Comparison of ENCODE assay signal across 24 cellular contexts in genomic region chrX:41259516-41259915, GRCh38.
DNase-seq lines count a peak whose midpoint lies in the region; ATAC-seq, FAIRE-seq and TF ChIP-seq lines count a peak whose summit lies in the region.
"Had no signal": no experiment of that assay in that cellular context is flagged by ENCODE, and none has a peak within 500 bp of the region (broad histone marks: within the 10 kb centered on the region; RNA-seq: fewer than 3 reads in every experiment).

No MANE protein-coding gene starts in this region.

- no TSS peak for BruUV-seq in HepG2 (replicated peaks; lab: Mats Ljungman, UMichigan)

- no peaks in the 10 kb centered on the region for H3K36me3 Mint-ChIP-seq in stimulated activated effector memory CD8-positive, alpha-beta T cell treated with anti-CD3 and anti-CD28 coated beads, Interleukin-12 subunit alpha, Interleukin-12 subunit beta, amount 100 ng/mL, for 72 hours
- H3K36me3 Mint-ChIP-seq: CD4-positive, CD25-positive, alpha-beta regulatory T cell; natural killer cell treated with Interleukin-12 subunit alpha and Interleukin-12 subunit beta and Interleukin-15 and Interleukin-18, amount 100 ng/mL, for 72 hours had no signal

- H3K4me1 ChIP-seq in HepG2 (ENCODE audit: insufficient read depth, low read length) (peaks cover 7% of the 10 kb centered on the region; the same call in 1 of the 2 replicates), right lobe of liver (no peaks in the 10 kb centered on the region), thyroid gland (no peaks in the 10 kb centered on the region), mucosa of descending colon (ENCODE audit: low read depth) (no peaks in the 10 kb centered on the region)

- POLR2A ChIA-PET in HepG2 (lab: Yijun Ruan, JAX) = no interaction called here

- no peak overlapping the region for H3K4me3 ChIP-seq in HepG2 (replicated peaks in 1 of 3; ENCODE audit: insufficient read depth in 1 of 3, low read depth in 2 of 3, low read length in 3 of 3)
- H3K4me3 ChIP-seq in right lobe of liver = no peak overlapping the region
- H3K4me3 ChIP-seq in fibroblast of mammary gland (ENCODE audit: control insufficient read depth, low read depth, low read length) = no peak overlapping the region
- H3K4me3 ChIP-seq in thyroid gland (replicated peaks in 1 of 3) = no peak overlapping the region
- H3K4me3 ChIP-seq in mucosa of descending colon = no peak overlapping the region
- H3K4me3 ChIP-seq: dorsolateral prefrontal cortex, thoracic aorta had no signal

- no peaks in the 10 kb centered on the region for H3K36me3 ChIP-seq in HepG2 (replicated peaks in 1 of 2; ENCODE audit: control insufficient read depth in 1 of 2, insufficient read depth in 2 of 2, low read length in 2 of 2)
- no peaks in the 10 kb centered on the region for H3K36me3 ChIP-seq in right lobe of liver
- H3K36me3 ChIP-seq in thyroid gland = no peaks in the 10 kb centered on the region
- no peaks in the 10 kb centered on the region for H3K36me3 ChIP-seq in mucosa of descending colon (ENCODE audit: low read depth)
- H3K36me3 ChIP-seq: thoracic aorta had no signal

- no peak for TF ChIP-seq RAD21 in HepG2 (CRISPR knock-in tag; IDR thresholded peaks at IDR 0.05)

- ATAC-seq in HepG2 = peak; percentile 96
- ATAC-seq in right lobe of liver = no peak
- no peak for ATAC-seq in stimulated activated effector memory CD8-positive, alpha-beta T cell treated with anti-CD3 and anti-CD28 coated beads, Interleukin-12 subunit alpha, Interleukin-12 subunit beta, amount 100 ng/mL, for 72 hours
- no peak for ATAC-seq in mucosa of descending colon
- ATAC-seq: activated CD4-positive, CD25-positive, alpha-beta regulatory T cell treated with anti-CD3 and anti-CD28 coated beads, Interleukin-2, amount 50 U/mL, for 24 hours; activated T-cell treated with anti-CD3 and anti-CD28 coated beads, Interleukin-2, amount 50 U/mL, for 4 hours; natural killer cell treated with Interleukin-12 subunit alpha and Interleukin-12 subunit beta and Interleukin-15 and Interleukin-18, amount 100 ng/mL, for 72 hours; stimulated activated naive B cell treated with anti-CD40 and anti-IgM and Interleukin-4, amounts not matched to agents 10 μg/mL and 1 μg/mL and 100 μg/mL, for 72 hours had no signal

- TF ChIP-seq CTCF in HepG2 (CRISPR knock-in tag; IDR thresholded peaks at IDR 0.05) (peak; percentile 68), right lobe of liver (IDR thresholded peaks at IDR 0.05) (no peak), fibroblast of mammary gland (conservative IDR thresholded peaks at IDR 0.05; ENCODE audit: control insufficient read depth, insufficient read depth, low read depth, low read length) (no peak), thyroid gland (IDR thresholded peaks at IDR 0.05) (no peak), mucosa of descending colon (IDR thresholded peaks at IDR 0.05) (no peak)

- H3K27me3 ChIP-seq in HepG2 (ENCODE audit: control insufficient read depth in 1 of 2, insufficient read depth in 2 of 2, low read length in 2 of 2) = no peaks in the 10 kb centered on the region
- no peaks in the 10 kb centered on the region for H3K27me3 ChIP-seq in right lobe of liver
- H3K27me3 ChIP-seq in thyroid gland = no peaks in the 10 kb centered on the region

- no peak overlapping the region for H3K27ac ChIP-seq in HepG2 (ENCODE audit: extremely low read length, insufficient read depth, low read length)
- no peak overlapping the region for H3K27ac ChIP-seq in right lobe of liver
- H3K27ac ChIP-seq in thyroid gland = no peak overlapping the region
- H3K27ac ChIP-seq: dorsolateral prefrontal cortex, thoracic aorta had no signal

- H3K79me2 ChIP-seq in HepG2 (ENCODE audit: insufficient read depth, low read length) = no peaks in the 10 kb centered on the region

- peak; percentile 25 for DNase-seq in HepG2 (ENCODE audit: low spot score)
- no peak for DNase-seq in right lobe of liver
- DNase-seq in NCI-H82 (lab: John Stamatoyannopoulos, UW) = peak; percentile 62
- peak; percentile 47 for DNase-seq in fibroblast of mammary gland (ENCODE audit: low read depth)
- DNase-seq in thyroid gland = peak; percentile 73
- no peak for DNase-seq in head of caudate nucleus
- DNase-seq in stimulated activated effector memory CD8-positive, alpha-beta T cell treated with anti-CD3 and anti-CD28 coated beads, Interleukin-12 subunit alpha, Interleukin-12 subunit beta, amount 100 ng/mL, for 72 hours (ENCODE audit: low spot score in 2 of 2) = no peak
- DNase-seq in mucosa of descending colon = no peak
- DNase-seq: ACHN; activated naive CD4-positive, alpha-beta T cell treated with anti-CD3 and anti-CD28 coated beads for 36 hours; activated T-cell treated with anti-CD3 and anti-CD28 coated beads, Interleukin-2, amount 50 U/mL, for 4 hours; anterior cingulate cortex; caudate nucleus; CD4-positive, CD25-positive, alpha-beta regulatory T cell; dorsolateral prefrontal cortex; HCEC 1CT; NCI-H1417; NCI-H2227 treated with DMSO at 0.1 percent for 48 hours; RPMI8226; stimulated activated naive B cell treated with anti-CD40 and anti-IgM and Interleukin-4, amounts not matched to agents 10 μg/mL and 1 μg/mL and 100 μg/mL, for 72 hours had no signal

- FAIRE-seq in HepG2 (lab: Jason Lieb, UNC) = peak; percentile 34
- FAIRE-seq: frontal cortex had no signal

- no peaks in the 10 kb centered on the region for H4K20me1 ChIP-seq in HepG2 (ENCODE audit: insufficient read depth, low read length)

- TF ChIP-seq EP300 in HepG2 (IDR thresholded peaks at IDR 0.05; ENCODE audit: low read depth in 2 of 2, low read length in 2 of 2) (no peak), HepG2 (CRISPR knock-in tag; IDR thresholded peaks at IDR 0.05; ENCODE audit: borderline replicate concordance) (no peak)

- TF ChIP-seq POLR2A in HepG2 (IDR thresholded peaks at IDR 0.05; ENCODE audit: insufficient read depth in 1 of 2, low read depth in 2 of 2, low read length in 2 of 2) (no peak), right lobe of liver (IDR thresholded peaks at IDR 0.05) (no peak), thyroid gland (IDR thresholded peaks at IDR 0.05) (no peak)

- CTCF ChIA-PET in HepG2 (lab: Yijun Ruan, JAX; ENCODE audit: low intra/inter-chr PET ratio, low total read pairs) = no interaction called here

- 30% methylated on average over 2 of the region's 13 CpGs for WGBS in HepG2 (ENCODE audit: low lambda C conversion rate)
- 80% methylated on average over 5 of the region's 13 CpGs for WGBS in right lobe of liver (ENCODE audit: insufficient coverage, low coverage, low lambda C conversion rate, missing lambda C conversion rate)
- 38 to 40% methylated on average over 3 to 13 of the region's 13 CpGs for WGBS in thyroid gland, 2 donors

- H3K9me3 Mint-ChIP-seq in stimulated activated effector memory CD8-positive, alpha-beta T cell treated with anti-CD3 and anti-CD28 coated beads, Interleukin-12 subunit alpha, Interleukin-12 subunit beta, amount 100 ng/mL, for 72 hours = no peaks in the 10 kb centered on the region
- H3K9me3 Mint-ChIP-seq: activated naive CD4-positive, alpha-beta T cell treated with anti-CD3 and anti-CD28 coated beads for 36 hours; activated T-cell treated with anti-CD3 and anti-CD28 coated beads, Interleukin-2, amount 50 U/mL, for 4 hours; natural killer cell treated with Interleukin-12 subunit alpha and Interleukin-12 subunit beta and Interleukin-15 and Interleukin-18, amount 100 ng/mL, for 72 hours had no signal

- H3K9me3 ChIP-seq in HepG2 (ENCODE audit: low read length) (no peaks in the 10 kb centered on the region), right lobe of liver (no peaks in the 10 kb centered on the region), thyroid gland (no peaks in the 10 kb centered on the region), mucosa of descending colon (no peaks in the 10 kb centered on the region)
- H3K9me3 ChIP-seq: thoracic aorta had no signal

- no peaks in the 10 kb centered on the region for H3K4me1 Mint-ChIP-seq in stimulated activated effector memory CD8-positive, alpha-beta T cell treated with anti-CD3 and anti-CD28 coated beads, Interleukin-12 subunit alpha, Interleukin-12 subunit beta, amount 100 ng/mL, for 72 hours
- H3K4me1 Mint-ChIP-seq: CD4-positive, CD25-positive, alpha-beta regulatory T cell had no signal

- no peak overlapping the region; the same call in 1 of the 2 replicates for H3K4me2 ChIP-seq in HepG2 (ENCODE audit: low read depth, low read length)

- intact Hi-C loops in HepG2 (cut with micrococcal nuclease; ENCODE audit: unreplicated experiment) (no loop called here), right lobe of liver (cut with DNase I) (no loop called here), thyroid gland (cut with DNase I) (no loop called here), head of caudate nucleus (cut with DNase I) (loop anchor here (10.0 kb wide), 1 partner anchor 605 kb away; no protein-coding TSS in a partner anchor), mucosa of descending colon (cut with DNase I, micrococcal nuclease) (no loop called here)

- in situ Hi-C loops in HepG2 (cut with HindIII; ENCODE audit: extremely low pct_ligation_motif_present, low pct_unique_long_range_greater_than_20kb) = no loop called here

- no peak overlapping the region for H2AFZ ChIP-seq in HepG2 (ENCODE audit: low read length)

- H3K4me3 Mint-ChIP-seq in stimulated activated effector memory CD8-positive, alpha-beta T cell treated with anti-CD3 and anti-CD28 coated beads, Interleukin-12 subunit alpha, Interleukin-12 subunit beta, amount 100 ng/mL, for 72 hours = no peak overlapping the region
- H3K4me3 Mint-ChIP-seq: activated naive CD4-positive, alpha-beta T cell treated with anti-CD3 and anti-CD28 coated beads for 36 hours; activated T-cell treated with anti-CD3 and anti-CD28 coated beads, Interleukin-2, amount 50 U/mL, for 4 hours; CD4-positive, CD25-positive, alpha-beta regulatory T cell; natural killer cell treated with Interleukin-12 subunit alpha and Interleukin-12 subunit beta and Interleukin-15 and Interleukin-18, amount 100 ng/mL, for 72 hours; stimulated activated naive B cell treated with anti-CD40 and anti-IgM and Interleukin-4, amounts not matched to agents 10 μg/mL and 1 μg/mL and 100 μg/mL, for 72 hours had no signal

- no peak overlapping the region for H3K27ac Mint-ChIP-seq in stimulated activated effector memory CD8-positive, alpha-beta T cell treated with anti-CD3 and anti-CD28 coated beads, Interleukin-12 subunit alpha, Interleukin-12 subunit beta, amount 100 ng/mL, for 72 hours
- H3K27ac Mint-ChIP-seq: activated naive CD4-positive, alpha-beta T cell treated with anti-CD3 and anti-CD28 coated beads for 36 hours; CD4-positive, CD25-positive, alpha-beta regulatory T cell; natural killer cell treated with Interleukin-12 subunit alpha and Interleukin-12 subunit beta and Interleukin-15 and Interleukin-18, amount 100 ng/mL, for 72 hours; stimulated activated naive B cell treated with anti-CD40 and anti-IgM and Interleukin-4, amounts not matched to agents 10 μg/mL and 1 μg/mL and 100 μg/mL, for 72 hours had no signal

- H3K9ac ChIP-seq in HepG2 (ENCODE audit: insufficient read depth, low read depth, low read length) = no peak overlapping the region

TF ChIP-seq in HepG2, 621 proteins besides CTCF, POLR2A, EP300 and RAD21 (continues in another document):
- 0 out of 2 replicates have a peak, but pooled peaks have one; percentile 31 for TF ChIP-seq ZNF292 (CRISPR knock-in tag; IDR thresholded peaks at IDR 0.05; ENCODE audit: borderline replicate concordance, low read depth)
- TF ChIP-seq STAG1 (CRISPR knock-in tag; IDR thresholded peaks at IDR 0.05) = peak; percentile 59

Comparison
In these comparisons a context has a peak if more than half of its experiments do, and no peak if none do; other contexts are left out.
1. DNase-seq: peak in HepG2 (single experiment), NCI-H82 (single experiment), fibroblast of mammary gland (single experiment) and thyroid gland (2 of 2); none in right lobe of liver (0 of 3), head of caudate nucleus (0 of 42), stimulated activated effector memory CD8-positive, alpha-beta T cell treated with anti-CD3 and anti-CD28 coated beads, Interleukin-12 subunit alpha, Interleukin-12 subunit beta, amount 100 ng/mL, for 72 hours (0 of 2) and mucosa of descending colon (0 of 3).